Comparison of ENCODE assay signal across 28 cellular contexts in the genomic region with DNA sequence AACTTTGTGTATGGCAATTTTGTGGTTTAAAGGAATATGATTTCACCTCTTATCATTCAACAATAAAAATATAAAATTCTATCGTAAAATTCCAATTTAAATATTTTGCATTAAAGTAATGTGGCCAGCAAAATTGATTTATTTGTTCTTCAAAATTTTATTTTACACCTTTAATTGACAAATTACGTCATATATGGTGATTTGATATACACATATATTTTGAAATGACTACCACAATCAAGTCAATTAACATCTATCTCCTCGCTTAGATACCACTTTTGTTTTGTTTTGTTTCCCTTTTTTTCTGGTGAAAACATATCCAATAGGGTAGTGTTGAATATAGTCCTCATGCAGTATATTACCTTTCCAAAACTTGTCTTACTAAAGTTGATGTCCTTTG.
"Had no signal": no experiment of that assay in that cellular context is flagged by ENCODE, and none has a peak within 500 bp of the region (broad histone marks: within the 10 kb centered on the region; RNA-seq: fewer than 3 reads in every experiment).

No MANE protein-coding gene starts in this region.

- DNase-seq: colonic mucosa; cortex of kidney; effector CD8-positive, alpha-beta T cell; effector memory CD8-positive, alpha-beta T cell; endodermal cell; erythroblast; esophagus squamous epithelium; foreskin fibroblast; foreskin melanocyte; gastrocnemius medialis; glutamatergic neuron; head of caudate nucleus; heart right ventricle; hippocampal formation; islet precursor cell; kidney; kidney glomerular epithelial cell; left lung; left ventricle myocardium superior; lower lobe of right lung; mesenchymal stem cell; mucosa of descending colon; naive B cell had no signal

- H3K4me1 ChIP-seq: colonic mucosa, esophagus squamous epithelium, gastrocnemius medialis, heart right ventricle, left lung, lower lobe of right lung had no signal

- ATAC-seq: effector memory CD8-positive, alpha-beta T cell; esophagus mucosa; gastrocnemius medialis; heart right ventricle; left lung; left ventricle myocardium superior; lower lobe of right lung; mucosa of descending colon had no signal

- H3K4me3 Mint-ChIP-seq: dendritic cell treated with granulocyte-macrophage colony-stimulating factor and Interleukin-4, amounts not matched to agents 40 ng/mL and 50 ng/mL, for 4 days; effector memory CD8-positive, alpha-beta T cell; endodermal cell; mesothelial cell of epicardium; naive B cell had no signal

- H3K36me3 Mint-ChIP-seq: naive B cell had no signal

- H3K9me3 ChIP-seq: colonic mucosa, gastrocnemius medialis, lower lobe of right lung had no signal

- H3K27ac ChIP-seq: colonic mucosa, epithelial cell of prostate, esophagus squamous epithelium, gastrocnemius medialis, heart right ventricle, left lung, lower lobe of right lung had no signal

- H3K27ac Mint-ChIP-seq: dendritic cell treated with granulocyte-macrophage colony-stimulating factor and Interleukin-4, amounts not matched to agents 40 ng/mL and 50 ng/mL, for 4 days; effector memory CD8-positive, alpha-beta T cell; endodermal cell; mesothelial cell of epicardium; naive B cell had no signal

- FAIRE-seq: endometrium had no signal

- H3K4me1 Mint-ChIP-seq: endodermal cell, mesothelial cell of epicardium, naive B cell had no signal

- H3K27me3 Mint-ChIP-seq: dendritic cell treated with granulocyte-macrophage colony-stimulating factor and Interleukin-4, amounts not matched to agents 40 ng/mL and 50 ng/mL, for 4 days; effector memory CD8-positive, alpha-beta T cell; naive B cell had no signal

- H3K27me3 ChIP-seq: colonic mucosa, esophagus squamous epithelium, gastrocnemius medialis, heart right ventricle, left lung had no signal

- H3K4me3 ChIP-seq: colonic mucosa, esophagus squamous epithelium, gastrocnemius medialis, heart right ventricle, left lung, lower lobe of right lung, mucosa of descending colon had no signal

- H3K36me3 ChIP-seq: colonic mucosa, esophagus squamous epithelium, gastrocnemius medialis, heart right ventricle, left lung, lower lobe of right lung had no signal
